8 cellular contexts compared by ENCODE assay signal in genomic region chr7:150047772-150048171, GRCh38.
A peak's percentile ranks its signal among the peaks of the same experiment; 100 is the strongest.
DNase-seq lines count a peak whose midpoint lies in the region; ATAC-seq, FAIRE-seq and TF ChIP-seq lines count a peak whose summit lies in the region.
"Not testable (repeated sequence)": the region's sequence is repeated elsewhere in the genome, so short reads cannot be mapped to it uniquely, and the experiment has no call there.

No MANE protein-coding gene starts in this region.

- not testable (repeated sequence) for H3T11ph ChIP-seq in H9 (ENCODE audit: low read length)

- not testable (repeated sequence) for TF ChIP-seq EP300 in A549 (IDR thresholded peaks at IDR 0.05)

- not testable (repeated sequence) for H3K9me3 Mint-ChIP-seq in H9; activated T-cell treated with anti-CD3 and anti-CD28 coated beads, Interleukin-2, amount 50 U/mL, for 72 hours; natural killer cell treated with Interleukin-12 subunit alpha and Interleukin-12 subunit beta and Interleukin-15 and Interleukin-18, amount 100 ng/mL, for 72 hours

- not testable (repeated sequence) for H3K36me3 ChIP-seq in Peyer's patch; colonic mucosa; hepatocyte (replicated peaks; ENCODE audit: insufficient read depth, low read depth)

- H2BK5ac ChIP-seq in H9 (ENCODE audit: insufficient read length, low read length) = not testable (repeated sequence)

- H3K27ac ChIP-seq in A549; H9 (ENCODE audit: insufficient read length, low read depth, low read length); Peyer's patch; colonic mucosa; hepatocyte: not testable (repeated sequence)

- H3K23ac ChIP-seq in H9 (ENCODE audit: insufficient read length, low read depth, low read length) = not testable (repeated sequence)

- H3K9me2 ChIP-seq in hepatocyte (replicated peaks; ENCODE audit: insufficient read depth) = not testable (repeated sequence)

- not testable (repeated sequence) for H3K9ac ChIP-seq in H9 (ENCODE audit: extremely low read depth, insufficient read length, low read length); colonic mucosa (ENCODE audit: low read depth in 2 of 2, low read length in 2 of 2)

- not testable (repeated sequence) for H4K20me1 ChIP-seq in H9 (ENCODE audit: control insufficient read depth, insufficient read depth, insufficient read length); hepatocyte (ENCODE audit: insufficient read depth, poor library complexity, severe bottlenecking)

- peaks cover 12 to 13% of the 10 kb centered on the region in 2 experiments for H3K4me1 Mint-ChIP-seq in H9
- peaks cover 23% of the 10 kb centered on the region for H3K4me1 Mint-ChIP-seq in activated T-cell treated with anti-CD3 and anti-CD28 coated beads, Interleukin-2, amount 50 U/mL, for 72 hours (ENCODE audit: low read depth)
- H3K4me1 Mint-ChIP-seq in natural killer cell treated with Interleukin-12 subunit alpha and Interleukin-12 subunit beta and Interleukin-15 and Interleukin-18, amount 100 ng/mL, for 72 hours (ENCODE audit: low read depth in 2 of 2) = not testable (repeated sequence)

- H2BK20ac ChIP-seq in H9 (ENCODE audit: low read depth, low read length, poor library complexity, severe bottlenecking) = not testable (repeated sequence)

- H3K4me3 Mint-ChIP-seq in H9 = peak overlapping the region; percentile 65 to 86
- H3K4me3 Mint-ChIP-seq in activated T-cell treated with anti-CD3 and anti-CD28 coated beads, Interleukin-2, amount 50 U/mL, for 72 hours = peak overlapping the region; percentile 87 to 88
- peak overlapping the region; percentile 32 for H3K4me3 Mint-ChIP-seq in natural killer cell treated with Interleukin-12 subunit alpha and Interleukin-12 subunit beta and Interleukin-15 and Interleukin-18, amount 100 ng/mL, for 72 hours

- peaks cover 13% of the 10 kb centered on the region for H3K23me2 ChIP-seq in H9 (ENCODE audit: insufficient read length, low read depth, low read length, poor library complexity, severe bottlenecking)

- not testable (repeated sequence) for H3K79me2 ChIP-seq in H9 (ENCODE audit: insufficient read depth, low read length); hepatocyte

- not testable (repeated sequence) for H4K5ac ChIP-seq in H9 (ENCODE audit: insufficient read length, low read depth, low read length)

- H4K8ac ChIP-seq in H9 (replicated peaks; ENCODE audit: insufficient read length, low read depth, low read length) = not testable (repeated sequence)

- 6% methylated on average over 26 of the region's 31 CpGs for WGBS in A549 (ENCODE audit: missing lambda C conversion rate)
- no CpG with 5 or more reads among the region's 31 CpGs for whole genome bisulfite sequencing in H9 (ENCODE audit: extremely low coverage, insufficient read length, low lambda C conversion rate)
- WGBS in hepatocyte (ENCODE audit: low lambda C conversion rate, missing lambda C conversion rate) = under 1% methylated on average over 24 of the region's 31 CpGs

- H2BK12ac ChIP-seq in H9 (ENCODE audit: insufficient read length, low read depth, low read length) = not testable (repeated sequence)

- not testable (repeated sequence) for H3K4ac ChIP-seq in H9 (ENCODE audit: low read depth, low read length)

- FAIRE-seq in A549 (lab: Jason Lieb, UNC) = not testable (repeated sequence)

- CTCF ChIA-PET in A549 (lab: Yijun Ruan, JAX) = interaction anchor here (0.6 kb wide), 1 partner anchor 884 kb away, joined by 3 read pairs; no protein-coding TSS in a partner anchor

- H3K27me3 ChIP-seq in H9 (ENCODE audit: insufficient read depth, low read length); Peyer's patch: not testable (repeated sequence)
- peaks cover 16% of the 10 kb centered on the region for H3K27me3 ChIP-seq in colonic mucosa
- peaks cover 16% of the 10 kb centered on the region for H3K27me3 ChIP-seq in hepatocyte

- H2BK15ac ChIP-seq in H9 (ENCODE audit: low read depth, low read length) = not testable (repeated sequence)

- H3K18ac ChIP-seq in H9 (ENCODE audit: insufficient read length, low read depth, low read length) = not testable (repeated sequence)

- not testable (repeated sequence) for TF ChIP-seq POLR2A in A549 (IDR thresholded peaks at IDR 0.05; ENCODE audit: low read length); Peyer's patch (IDR thresholded peaks at IDR 0.05)

- not testable (repeated sequence) for H2AK5ac ChIP-seq in H9 (ENCODE audit: insufficient read length, low read length)

- intact Hi-C loops in colonic mucosa (cut with DNase I) = loop anchor here (10.0 kb wide), 1 partner anchor 163 kb away; no protein-coding TSS in a partner anchor

- not testable (repeated sequence) for H3K56ac ChIP-seq in H9 (ENCODE audit: insufficient read length, low read depth, low read length)

- H3K9me3 ChIP-seq in A549; H9 (ENCODE audit: control insufficient read depth, low read depth, low read length); Peyer's patch; colonic mucosa; hepatocyte (ENCODE audit: low read depth): not testable (repeated sequence)

- H3K27me3 Mint-ChIP-seq in H9 (ENCODE audit: low read depth) = peaks cover 66% of the 10 kb centered on the region
- peaks cover 46% of the 10 kb centered on the region for H3K27me3 Mint-ChIP-seq in activated T-cell treated with anti-CD3 and anti-CD28 coated beads, Interleukin-2, amount 50 U/mL, for 72 hours (ENCODE audit: low read depth)
- H3K27me3 Mint-ChIP-seq in natural killer cell treated with Interleukin-12 subunit alpha and Interleukin-12 subunit beta and Interleukin-15 and Interleukin-18, amount 100 ng/mL, for 72 hours = peaks cover 15 to 23% of the 10 kb centered on the region in 2 donors

- not testable (repeated sequence) for H3K27ac Mint-ChIP-seq in H9; activated T-cell treated with anti-CD3 and anti-CD28 coated beads, Interleukin-2, amount 50 U/mL, for 72 hours; natural killer cell treated with Interleukin-12 subunit alpha and Interleukin-12 subunit beta and Interleukin-15 and Interleukin-18, amount 100 ng/mL, for 72 hours

- H3K4me3 ChIP-seq in A549 (peak overlapping the region; percentile 44), Peyer's patch (peak overlapping the region in 3 of 4 donors; percentile 30 to 54 (median 45)), colonic mucosa (peak overlapping the region; percentile 13), hepatocyte (peak overlapping the region; percentile 23)

- H3K4me1 ChIP-seq in A549; H9 (ENCODE audit: insufficient read depth, low read length); colonic mucosa; hepatocyte (ENCODE audit: insufficient read depth): not testable (repeated sequence)
- peaks cover 0 to 19% (median 3%) of the 10 kb centered on the region in 4 donors for H3K4me1 ChIP-seq in Peyer's patch

- H3K4me2 ChIP-seq in A549 (peak overlapping the region; percentile 95), H9 (ENCODE audit: insufficient read depth, insufficient read length, low read length) (peak overlapping the region; percentile 82), hepatocyte (peak overlapping the region; percentile 94)

- H2BK120ac ChIP-seq in H9 (ENCODE audit: low read depth, low read length, poor library complexity, severe bottlenecking) = not testable (repeated sequence)

- DNase-seq in A549 (ENCODE audit: low read depth in 1 of 2, low spot score in 1 of 2); Peyer's patch; colonic mucosa; hepatocyte (ENCODE audit: low spot score); natural killer cell treated with Interleukin-12 subunit alpha and Interleukin-12 subunit beta and Interleukin-15 and Interleukin-18, amount 100 ng/mL, for 72 hours (ENCODE audit: low spot score): not testable (repeated sequence)
- peak; percentile 33 for DNase-seq in H9
- peak; percentile 27 to 30 for DNase-seq in activated T-cell treated with anti-CD3 and anti-CD28 coated beads, Interleukin-2, amount 50 U/mL, for 72 hours
- peak; percentile 21 for DNase-seq in stimulated activated CD4-positive, alpha-beta T cell treated with anti-CD3 and anti-CD28 coated beads, Interleukin-4, amount 100 ng/mL, for 1 hour

- H3K36me3 Mint-ChIP-seq in H9 (ENCODE audit: insufficient read depth in 1 of 3, low read depth in 3 of 3); activated T-cell treated with anti-CD3 and anti-CD28 coated beads, Interleukin-2, amount 50 U/mL, for 72 hours (ENCODE audit: insufficient read depth in 2 of 2); natural killer cell treated with Interleukin-12 subunit alpha and Interleukin-12 subunit beta and Interleukin-15 and Interleukin-18, amount 100 ng/mL, for 72 hours: not testable (repeated sequence)

- not testable (repeated sequence) for TF ChIP-seq RAD21 in A549 (conservative IDR thresholded peaks at IDR 0.05 in 1 of 2, IDR thresholded peaks at IDR 0.05 in 1 of 2)

- not testable (repeated sequence) for H3K14ac ChIP-seq in H9 (ENCODE audit: insufficient read depth, low read length)

- not testable (repeated sequence) for H3K79me1 ChIP-seq in H9 (ENCODE audit: insufficient read depth, low read depth, low read length, poor library complexity, severe bottlenecking)

- TF ChIP-seq CTCF in A549 (IDR thresholded peaks at IDR 0.05); H9 (conservative IDR thresholded peaks at IDR 0.05); Peyer's patch (IDR thresholded peaks at IDR 0.05); colonic mucosa (IDR thresholded peaks at IDR 0.05); hepatocyte (IDR thresholded peaks at IDR 0.05; ENCODE audit: poor library complexity): not testable (repeated sequence)

- H2AFZ ChIP-seq in H9 (ENCODE audit: low read length); hepatocyte: not testable (repeated sequence)

- 0 out of 6 replicates have a peak, but pooled peaks of 1 of the 2 experiments have one; percentile 7 for ATAC-seq in A549
- peak in 1 of 2 donors; percentile 26 for ATAC-seq in activated T-cell treated with anti-CD3 and anti-CD28 coated beads, Interleukin-2, amount 50 U/mL, for 72 hours (replicated peaks in 1 of 2)
- ATAC-seq in natural killer cell treated with Interleukin-12 subunit alpha and Interleukin-12 subunit beta and Interleukin-15 and Interleukin-18, amount 100 ng/mL, for 72 hours = not testable (repeated sequence)

- H4K91ac ChIP-seq in H9 (ENCODE audit: insufficient read length, low read depth, low read length) = not testable (repeated sequence)

- POLR2A ChIA-PET in A549 (lab: Yijun Ruan, JAX) = not testable (repeated sequence)

Comparison
In these comparisons a context has a peak if more than half of its experiments do, and no peak if none do; other contexts are left out.
1. H3K4me3 Mint-ChIP-seq: peak in every context shown above with its lines; median percentile 88 in activated T-cell treated with anti-CD3 and anti-CD28 coated beads, Interleukin-2, amount 50 U/mL, for 72 hours; 76 in H9; 32 in natural killer cell treated with Interleukin-12 subunit alpha and Interleukin-12 subunit beta and Interleukin-15 and Interleukin-18, amount 100 ng/mL, for 72 hours.